14 cellular contexts compared by ENCODE assay signal in the genomic region with DNA sequence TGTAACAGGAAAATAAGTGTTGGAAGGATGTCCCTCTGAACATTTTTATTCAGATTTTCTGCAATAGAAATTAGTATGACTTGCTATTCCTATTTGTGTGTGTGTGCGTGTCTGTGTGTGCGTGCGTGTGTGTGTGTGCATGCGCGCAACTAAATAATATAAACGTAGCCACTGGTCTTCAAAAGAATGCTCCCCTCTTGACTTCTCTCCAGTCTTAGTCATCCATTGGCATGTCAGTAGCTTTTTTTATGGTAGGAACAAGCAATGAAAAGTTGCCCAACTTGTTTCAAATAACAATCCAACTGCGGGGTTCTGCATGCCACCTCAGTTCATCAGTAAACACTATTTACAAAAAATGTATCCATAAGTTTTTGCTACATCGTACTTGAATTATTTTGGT.
DNase-seq lines count a peak whose midpoint lies in the region; ATAC-seq, FAIRE-seq and TF ChIP-seq lines count a peak whose summit lies in the region.
"Had no signal": no experiment of that assay in that cellular context is flagged by ENCODE, and none has a peak within 500 bp of the region (broad histone marks: within the 10 kb centered on the region; RNA-seq: fewer than 3 reads in every experiment).

No MANE protein-coding gene starts in this region.

- H3K27me3 Mint-ChIP-seq in astrocyte (ENCODE audit: low read depth, unreplicated experiment): no peaks in the 10 kb centered on the region
- H3K27me3 Mint-ChIP-seq in activated T-helper 1 cell treated with anti-CD3 and anti-CD28 coated beads, Interleukin-12 subunit alpha, Interleukin-12 subunit beta, Interleukin-2, Interleukin-4 antibody, amounts not matched to agents 30 ng/mL and 10 ng/mL and 1 ng/mL, durations not matched to agents 14 hours and 24 hours and 36 hours (ENCODE audit: insufficient read depth): no peaks in the 10 kb centered on the region
- H3K27me3 Mint-ChIP-seq: activated CD4-positive, alpha-beta memory T cell treated with anti-CD3 and anti-CD28 coated beads, Interleukin-2, amount 10 ng/mL, durations not matched to agents 7 days and 5 days had no signal

- H3K4me2 ChIP-seq in HepG2 (ENCODE audit: low read depth, low read length): no peak overlapping the region
- peak overlapping the region; percentile 13 for H3K4me2 ChIP-seq in astrocyte (ENCODE audit: low read length)
- H3K4me2 ChIP-seq in hepatocyte: peak overlapping the region; percentile 10

- peaks cover 3% of the 10 kb centered on the region for H3K36me3 Mint-ChIP-seq in astrocyte (ENCODE audit: low read depth, unreplicated experiment)
- H3K36me3 Mint-ChIP-seq in activated T-helper 1 cell treated with anti-CD3 and anti-CD28 coated beads, Interleukin-12 subunit alpha, Interleukin-12 subunit beta, Interleukin-2, Interleukin-4 antibody, amounts not matched to agents 30 ng/mL and 10 ng/mL and 1 ng/mL, durations not matched to agents 14 hours and 24 hours and 36 hours (ENCODE audit: low read depth): no peaks in the 10 kb centered on the region

- no peak for TF ChIP-seq RAD21 in HepG2 (CRISPR knock-in tag; IDR thresholded peaks at IDR 0.05)

- TF ChIP-seq EP300 in HepG2 (IDR thresholded peaks at IDR 0.05; ENCODE audit: low read depth in 2 of 2, low read length in 2 of 2): no peak
- TF ChIP-seq EP300 in HepG2 (CRISPR knock-in tag; IDR thresholded peaks at IDR 0.05; ENCODE audit: borderline replicate concordance): no peak

- in situ Hi-C loops in HepG2 (cut with HindIII; ENCODE audit: extremely low pct_ligation_motif_present, low pct_unique_long_range_greater_than_20kb): no loop called here

- no peak for FAIRE-seq in HepG2 (lab: Jason Lieb, UNC)
- FAIRE-seq in astrocyte (lab: Jason Lieb, UNC): no peak
- FAIRE-seq: G401.6 had no signal

- intact Hi-C loops in HepG2 (cut with micrococcal nuclease; ENCODE audit: unreplicated experiment): no loop called here
- intact Hi-C loops in right lobe of liver (cut with DNase I): no loop called here
- intact Hi-C loops in activated T-helper 1 cell treated with anti-CD3 and anti-CD28 coated beads, Interleukin-12 subunit alpha, Interleukin-12 subunit beta, Interleukin-2, Interleukin-4 antibody, amounts not matched to agents 30 ng/mL and 10 ng/mL and 1 ng/mL, durations not matched to agents 14 hours and 24 hours and 36 hours (cut with micrococcal nuclease): loop anchor here (5.0 kb wide), 1 partner anchor 281 kb away; no protein-coding TSS in a partner anchor

- 98% methylated on average over 8 of the region's 8 CpGs for WGBS in HepG2 (ENCODE audit: low lambda C conversion rate)
- 89% methylated on average over 8 of the region's 8 CpGs for WGBS in right lobe of liver (ENCODE audit: insufficient coverage, low coverage, low lambda C conversion rate, missing lambda C conversion rate)
- WGBS in hepatocyte (ENCODE audit: low lambda C conversion rate, missing lambda C conversion rate): 73% methylated on average over 8 of the region's 8 CpGs

- peak; percentile 11 for DNase-seq in HepG2 (ENCODE audit: low spot score)
- DNase-seq in right lobe of liver: no peak
- peak; percentile 94 for DNase-seq in astrocyte (ENCODE audit: low read depth)
- peak; percentile 29 for DNase-seq in hepatocyte (ENCODE audit: low spot score)
- no peak for DNase-seq in T-helper 9 cell
- no peak for DNase-seq in activated T-helper 1 cell treated with anti-CD3 and anti-CD28 coated beads, Interleukin-12 subunit alpha, Interleukin-12 subunit beta, Interleukin-2, Interleukin-4 antibody, amounts not matched to agents 30 ng/mL and 10 ng/mL and 1 ng/mL, durations not matched to agents 14 hours and 24 hours and 36 hours (ENCODE audit: low spot score)
- no peak for DNase-seq in NAMALWA (ENCODE audit: low spot score)
- DNase-seq: activated CD4-positive, alpha-beta memory T cell treated with anti-CD3 and anti-CD28 coated beads, Interleukin-2, amount 10 ng/mL, durations not matched to agents 7 days and 5 days; activated naive CD4-positive, alpha-beta T cell; left lung; stimulated activated CD4-positive, alpha-beta T cell treated with anti-CD3 and anti-CD28 coated beads, Interleukin-12 subunit alpha, Interleukin-12 subunit beta, amount 100 ng/mL, for 4 hours; upper lobe of left lung had no signal

- no TSS peak for BruUV-seq in HepG2 (replicated peaks; lab: Mats Ljungman, UMichigan)

- no peaks in the 10 kb centered on the region for H3K9me3 ChIP-seq in HepG2 (ENCODE audit: low read length)
- no peaks in the 10 kb centered on the region for H3K9me3 ChIP-seq in right lobe of liver
- no peaks in the 10 kb centered on the region for H3K9me3 ChIP-seq in astrocyte (ENCODE audit: insufficient read depth, low read depth, low read length)
- no peaks in the 10 kb centered on the region for H3K9me3 ChIP-seq in hepatocyte (ENCODE audit: low read depth)
- H3K9me3 ChIP-seq: upper lobe of left lung had no signal

- POLR2A ChIA-PET in HepG2 (lab: Yijun Ruan, JAX): no interaction called here

- peaks cover 27% of the 10 kb centered on the region for H3K4me1 Mint-ChIP-seq in astrocyte (ENCODE audit: low read depth, unreplicated experiment)
- H3K4me1 Mint-ChIP-seq in activated T-helper 1 cell treated with anti-CD3 and anti-CD28 coated beads, Interleukin-12 subunit alpha, Interleukin-12 subunit beta, Interleukin-2, Interleukin-4 antibody, amounts not matched to agents 30 ng/mL and 10 ng/mL and 1 ng/mL, durations not matched to agents 14 hours and 24 hours and 36 hours (ENCODE audit: low read depth): no peaks in the 10 kb centered on the region
- H3K4me1 Mint-ChIP-seq: activated CD4-positive, alpha-beta memory T cell treated with anti-CD3 and anti-CD28 coated beads, Interleukin-2, amount 10 ng/mL, durations not matched to agents 7 days and 5 days had no signal

- H3K27me3 ChIP-seq in HepG2 (ENCODE audit: control insufficient read depth in 1 of 2, insufficient read depth in 2 of 2, low read length in 2 of 2) (no peaks in the 10 kb centered on the region), right lobe of liver (no peaks in the 10 kb centered on the region), astrocyte (ENCODE audit: insufficient read depth, low read length) (no peaks in the 10 kb centered on the region), hepatocyte (no peaks in the 10 kb centered on the region)
- H3K27me3 ChIP-seq: left lung, upper lobe of left lung had no signal

- no peaks in the 10 kb centered on the region for H3K9me2 ChIP-seq in hepatocyte (replicated peaks; ENCODE audit: insufficient read depth)

- 0 out of 2 replicates have a peak, but pooled peaks cover 6% of the 10 kb centered on the region for H3K4me1 ChIP-seq in HepG2 (ENCODE audit: insufficient read depth, low read length)
- no peaks in the 10 kb centered on the region for H3K4me1 ChIP-seq in right lobe of liver
- no peaks in the 10 kb centered on the region for H3K4me1 ChIP-seq in astrocyte (ENCODE audit: insufficient read depth, low read length)
- peaks cover 4% of the 10 kb centered on the region for H3K4me1 ChIP-seq in hepatocyte (ENCODE audit: insufficient read depth)
- H3K4me1 ChIP-seq: left lung, upper lobe of left lung had no signal

- ATAC-seq in HepG2: no peak
- ATAC-seq in right lobe of liver: no peak
- no peak for ATAC-seq in HG03442 (IDR thresholded peaks at IDR 0.05; ENCODE audit: unreplicated experiment)
- ATAC-seq: left lung had no signal

- H2AFZ ChIP-seq in HepG2 (ENCODE audit: low read length) (no peak overlapping the region), astrocyte (ENCODE audit: low read depth, low read length) (no peak overlapping the region), hepatocyte (no peak overlapping the region)

- no peaks in the 10 kb centered on the region for H4K20me1 ChIP-seq in HepG2 (ENCODE audit: insufficient read depth, low read length)
- peaks cover 10% of the 10 kb centered on the region for H4K20me1 ChIP-seq in astrocyte (ENCODE audit: insufficient read depth, low read length)
- H4K20me1 ChIP-seq in hepatocyte (ENCODE audit: insufficient read depth, poor library complexity, severe bottlenecking): peaks cover 5% of the 10 kb centered on the region

- TF ChIP-seq POLR2A in HepG2 (IDR thresholded peaks at IDR 0.05; ENCODE audit: insufficient read depth in 1 of 2, low read depth in 2 of 2, low read length in 2 of 2): no peak
- no peak for TF ChIP-seq POLR2A in right lobe of liver (IDR thresholded peaks at IDR 0.05)

- H3K27ac ChIP-seq in HepG2 (ENCODE audit: extremely low read length, insufficient read depth, low read length) (no peak overlapping the region), right lobe of liver (no peak overlapping the region), astrocyte (ENCODE audit: low read depth, low read length) (no peak overlapping the region), hepatocyte (no peak overlapping the region)
- H3K27ac ChIP-seq: left lung, upper lobe of left lung had no signal

- H3K79me2 ChIP-seq in HepG2 (ENCODE audit: insufficient read depth, low read length): peaks cover 12% of the 10 kb centered on the region
- peaks cover 6% of the 10 kb centered on the region for H3K79me2 ChIP-seq in astrocyte (ENCODE audit: insufficient read depth, low read length)
- peaks cover 65% of the 10 kb centered on the region for H3K79me2 ChIP-seq in hepatocyte

- H3K27ac Mint-ChIP-seq in astrocyte (ENCODE audit: unreplicated experiment): no peak overlapping the region
- no peak overlapping the region for H3K27ac Mint-ChIP-seq in activated T-helper 1 cell treated with anti-CD3 and anti-CD28 coated beads, Interleukin-12 subunit alpha, Interleukin-12 subunit beta, Interleukin-2, Interleukin-4 antibody, amounts not matched to agents 30 ng/mL and 10 ng/mL and 1 ng/mL, durations not matched to agents 14 hours and 24 hours and 36 hours
- H3K27ac Mint-ChIP-seq: activated CD4-positive, alpha-beta memory T cell treated with anti-CD3 and anti-CD28 coated beads, Interleukin-2, amount 10 ng/mL, durations not matched to agents 7 days and 5 days had no signal

- TF ChIP-seq CTCF in HepG2 (CRISPR knock-in tag; IDR thresholded peaks at IDR 0.05) (no peak), right lobe of liver (IDR thresholded peaks at IDR 0.05) (no peak), astrocyte (IDR thresholded peaks at IDR 0.05; ENCODE audit: insufficient read depth, low read depth, low read length) (no peak), hepatocyte (IDR thresholded peaks at IDR 0.05; ENCODE audit: poor library complexity) (no peak)

- peaks cover 2% of the 10 kb centered on the region for H3K9me3 Mint-ChIP-seq in astrocyte (ENCODE audit: unreplicated experiment)
- no peaks in the 10 kb centered on the region for H3K9me3 Mint-ChIP-seq in activated T-helper 1 cell treated with anti-CD3 and anti-CD28 coated beads, Interleukin-12 subunit alpha, Interleukin-12 subunit beta, Interleukin-2, Interleukin-4 antibody, amounts not matched to agents 30 ng/mL and 10 ng/mL and 1 ng/mL, durations not matched to agents 14 hours and 24 hours and 36 hours

- H3K4me3 ChIP-seq in HepG2 (replicated peaks in 1 of 3; ENCODE audit: insufficient read depth in 1 of 3, low read depth in 2 of 3, low read length in 3 of 3): no peak overlapping the region
- no peak overlapping the region for H3K4me3 ChIP-seq in right lobe of liver
- H3K4me3 ChIP-seq in astrocyte (ENCODE audit: insufficient read depth, low read depth, low read length): no peak overlapping the region
- no peak overlapping the region for H3K4me3 ChIP-seq in hepatocyte
- H3K4me3 ChIP-seq: left lung, upper lobe of left lung had no signal

- H3K36me3 ChIP-seq in HepG2 (replicated peaks in 1 of 2; ENCODE audit: control insufficient read depth in 1 of 2, insufficient read depth in 2 of 2, low read length in 2 of 2) (no peaks in the 10 kb centered on the region), right lobe of liver (no peaks in the 10 kb centered on the region), astrocyte (ENCODE audit: insufficient read depth, low read length) (no peaks in the 10 kb centered on the region), hepatocyte (replicated peaks; ENCODE audit: insufficient read depth, low read depth) (no peaks in the 10 kb centered on the region)
- H3K36me3 ChIP-seq: left lung, upper lobe of left lung had no signal

- H3K4me3 Mint-ChIP-seq in astrocyte (ENCODE audit: unreplicated experiment): no peak overlapping the region
- no peak overlapping the region for H3K4me3 Mint-ChIP-seq in activated T-helper 1 cell treated with anti-CD3 and anti-CD28 coated beads, Interleukin-12 subunit alpha, Interleukin-12 subunit beta, Interleukin-2, Interleukin-4 antibody, amounts not matched to agents 30 ng/mL and 10 ng/mL and 1 ng/mL, durations not matched to agents 14 hours and 24 hours and 36 hours
- H3K4me3 Mint-ChIP-seq: activated CD4-positive, alpha-beta memory T cell treated with anti-CD3 and anti-CD28 coated beads, Interleukin-2, amount 10 ng/mL, durations not matched to agents 7 days and 5 days had no signal

- CTCF ChIA-PET in HepG2 (lab: Yijun Ruan, JAX; ENCODE audit: low intra/inter-chr PET ratio, low total read pairs): no interaction called here

- H3K9ac ChIP-seq in HepG2 (ENCODE audit: insufficient read depth, low read depth, low read length) (no peak overlapping the region), astrocyte (ENCODE audit: low read length) (no peak overlapping the region)

Comparison
In these comparisons a context has a peak if more than half of its experiments do, and no peak if none do; other contexts are left out.
1. DNase-seq: peak in HepG2 (single experiment), astrocyte (single experiment) and hepatocyte (single experiment); none in right lobe of liver (0 of 3), T-helper 9 cell (single experiment), activated T-helper 1 cell treated with anti-CD3 and anti-CD28 coated beads, Interleukin-12 subunit alpha, Interleukin-12 subunit beta, Interleukin-2, Interleukin-4 antibody, amounts not matched to agents 30 ng/mL and 10 ng/mL and 1 ng/mL, durations not matched to agents 14 hours and 24 hours and 36 hours (single experiment) and NAMALWA (single experiment).